18 cellular contexts compared by ENCODE assay signal in genomic region chr5:150654181-150654580, GRCh38. TPM values are rescaled to one million over a fixed set of nuclear protein-coding genes. Genes with fewer than 3 reads are reported as not detected.
"Had no signal": no experiment of that assay in that cellular context is flagged by ENCODE, and none has a peak within 500 bp of the region (broad histone marks: within the 10 kb centered on the region; RNA-seq: fewer than 3 reads in every experiment).

No MANE protein-coding gene starts in this region.

- H3K36me3 ChIP-seq: uterus had no signal

- H3K9me3 Mint-ChIP-seq: activated naive CD4-positive, alpha-beta T cell treated with anti-CD3 and anti-CD28 coated beads, Interleukin-2, amount 50 U/mL, for 24 hours; activated T-cell treated with anti-CD3 and anti-CD28 coated beads, Interleukin-2, amount 50 U/mL, for 24 hours; endodermal cell; naive B cell; stimulated activated naive CD8-positive, alpha-beta T cell treated with anti-CD3 and anti-CD28 coated beads, Interleukin-15, amount 100 ng/mL, for 72 hours had no signal

- H3K27me3 ChIP-seq: brain microvascular endothelial cell, left lung, sigmoid colon, uterus had no signal

- H3K27ac Mint-ChIP-seq: activated CD8-positive, alpha-beta memory T cell treated with anti-CD3 and anti-CD28 coated beads, Interleukin-2, amount 10 ng/mL, durations not matched to agents 7 days and 5 days; activated naive CD4-positive, alpha-beta T cell treated with anti-CD3 and anti-CD28 coated beads, Interleukin-2, amount 50 U/mL, for 24 hours; activated T-cell treated with anti-CD3 and anti-CD28 coated beads, Interleukin-2, amount 50 U/mL, for 24 hours; endodermal cell; progenitor cell of endocrine pancreas; stimulated activated naive CD8-positive, alpha-beta T cell treated with anti-CD3 and anti-CD28 coated beads, Interleukin-15, amount 100 ng/mL, for 72 hours had no signal

- H3K4me3 Mint-ChIP-seq: activated CD8-positive, alpha-beta memory T cell treated with anti-CD3 and anti-CD28 coated beads, Interleukin-2, amount 10 ng/mL, durations not matched to agents 7 days and 5 days; activated naive CD4-positive, alpha-beta T cell treated with anti-CD3 and anti-CD28 coated beads, Interleukin-2, amount 50 U/mL, for 24 hours; activated T-cell treated with anti-CD3 and anti-CD28 coated beads, Interleukin-2, amount 50 U/mL, for 24 hours; endodermal cell; stimulated activated naive CD8-positive, alpha-beta T cell treated with anti-CD3 and anti-CD28 coated beads, Interleukin-15, amount 100 ng/mL, for 72 hours had no signal

- DNase-seq: activated CD4-positive, alpha-beta T cell treated with anti-CD3 and anti-CD28 coated beads, Interleukin-2, amount 50 U/mL, for 4 hours; activated CD8-positive, alpha-beta memory T cell treated with anti-CD3 and anti-CD28 coated beads, Interleukin-2, amount 10 ng/mL, durations not matched to agents 7 days and 5 days; activated effector memory CD4-positive, alpha-beta T cell treated with Interleukin-2 at 50 U/mL for 16 hours; activated T-cell treated with anti-CD3 and anti-CD28 coated beads, Interleukin-2, amount 50 U/mL, for 24 hours; amniotic stem cell; brain microvascular endothelial cell; midbrain; naive B cell; sigmoid colon; stimulated activated CD4-positive, alpha-beta T cell treated with anti-CD3 and anti-CD28 coated beads, Interleukin-4, amount 100 ng/mL, for 1 hour; stimulated activated naive CD8-positive, alpha-beta T cell treated with anti-CD3 and anti-CD28 coated beads, Interleukin-15, amount 100 ng/mL, for 72 hours; uterus had no signal

- H3K4me3 ChIP-seq: left lung, sigmoid colon, uterus had no signal

- H3K36me3 Mint-ChIP-seq: activated CD8-positive, alpha-beta memory T cell treated with anti-CD3 and anti-CD28 coated beads, Interleukin-2, amount 10 ng/mL, durations not matched to agents 7 days and 5 days; activated naive CD4-positive, alpha-beta T cell treated with anti-CD3 and anti-CD28 coated beads, Interleukin-2, amount 50 U/mL, for 24 hours had no signal

- ATAC-seq: activated CD4-positive, CD25-positive, alpha-beta regulatory T cell treated with anti-CD3 and anti-CD28 coated beads, Interleukin-2, amount 50 U/mL, for 24 hours; activated CD8-positive, alpha-beta memory T cell treated with anti-CD3 and anti-CD28 coated beads, Interleukin-2, amount 10 ng/mL, durations not matched to agents 7 days and 5 days; esophagus mucosa; left lung; stimulated activated naive CD8-positive, alpha-beta T cell treated with anti-CD3 and anti-CD28 coated beads, Interleukin-15, amount 100 ng/mL, for 72 hours had no signal

- H3K27ac ChIP-seq: brain microvascular endothelial cell, left lung had no signal

- H3K9me3 ChIP-seq: left lung, sigmoid colon, uterus had no signal

- H3K27me3 Mint-ChIP-seq: activated naive CD4-positive, alpha-beta T cell treated with anti-CD3 and anti-CD28 coated beads, Interleukin-2, amount 50 U/mL, for 24 hours; activated T-cell treated with anti-CD3 and anti-CD28 coated beads, Interleukin-2, amount 50 U/mL, for 24 hours; naive B cell; stimulated activated naive CD8-positive, alpha-beta T cell treated with anti-CD3 and anti-CD28 coated beads, Interleukin-15, amount 100 ng/mL, for 72 hours had no signal

RNA-seq across cellular contexts. Expression of gene MYOZ3, which starts 6.9 kb away (rescaled TPM):
- total RNA-seq: activated CD8-positive, alpha-beta memory T cell treated with anti-CD3 and anti-CD28 coated beads, Interleukin-2, amount 10 ng/mL, durations not matched to agents 7 days and 5 days; esophagus mucosa had no signal
